1 cellular context compared by ENCODE assay signal in genomic region chr7:90966346-90966745, GRCh38.
TF ChIP-seq lines count a peak whose summit lies in the region.

No MANE protein-coding gene starts in this region.

TF ChIP-seq in GM23338, 12 proteins besides CTCF, POLR2A, EP300 and RAD21 (continued from another document):
- TF ChIP-seq, protein P1, sequence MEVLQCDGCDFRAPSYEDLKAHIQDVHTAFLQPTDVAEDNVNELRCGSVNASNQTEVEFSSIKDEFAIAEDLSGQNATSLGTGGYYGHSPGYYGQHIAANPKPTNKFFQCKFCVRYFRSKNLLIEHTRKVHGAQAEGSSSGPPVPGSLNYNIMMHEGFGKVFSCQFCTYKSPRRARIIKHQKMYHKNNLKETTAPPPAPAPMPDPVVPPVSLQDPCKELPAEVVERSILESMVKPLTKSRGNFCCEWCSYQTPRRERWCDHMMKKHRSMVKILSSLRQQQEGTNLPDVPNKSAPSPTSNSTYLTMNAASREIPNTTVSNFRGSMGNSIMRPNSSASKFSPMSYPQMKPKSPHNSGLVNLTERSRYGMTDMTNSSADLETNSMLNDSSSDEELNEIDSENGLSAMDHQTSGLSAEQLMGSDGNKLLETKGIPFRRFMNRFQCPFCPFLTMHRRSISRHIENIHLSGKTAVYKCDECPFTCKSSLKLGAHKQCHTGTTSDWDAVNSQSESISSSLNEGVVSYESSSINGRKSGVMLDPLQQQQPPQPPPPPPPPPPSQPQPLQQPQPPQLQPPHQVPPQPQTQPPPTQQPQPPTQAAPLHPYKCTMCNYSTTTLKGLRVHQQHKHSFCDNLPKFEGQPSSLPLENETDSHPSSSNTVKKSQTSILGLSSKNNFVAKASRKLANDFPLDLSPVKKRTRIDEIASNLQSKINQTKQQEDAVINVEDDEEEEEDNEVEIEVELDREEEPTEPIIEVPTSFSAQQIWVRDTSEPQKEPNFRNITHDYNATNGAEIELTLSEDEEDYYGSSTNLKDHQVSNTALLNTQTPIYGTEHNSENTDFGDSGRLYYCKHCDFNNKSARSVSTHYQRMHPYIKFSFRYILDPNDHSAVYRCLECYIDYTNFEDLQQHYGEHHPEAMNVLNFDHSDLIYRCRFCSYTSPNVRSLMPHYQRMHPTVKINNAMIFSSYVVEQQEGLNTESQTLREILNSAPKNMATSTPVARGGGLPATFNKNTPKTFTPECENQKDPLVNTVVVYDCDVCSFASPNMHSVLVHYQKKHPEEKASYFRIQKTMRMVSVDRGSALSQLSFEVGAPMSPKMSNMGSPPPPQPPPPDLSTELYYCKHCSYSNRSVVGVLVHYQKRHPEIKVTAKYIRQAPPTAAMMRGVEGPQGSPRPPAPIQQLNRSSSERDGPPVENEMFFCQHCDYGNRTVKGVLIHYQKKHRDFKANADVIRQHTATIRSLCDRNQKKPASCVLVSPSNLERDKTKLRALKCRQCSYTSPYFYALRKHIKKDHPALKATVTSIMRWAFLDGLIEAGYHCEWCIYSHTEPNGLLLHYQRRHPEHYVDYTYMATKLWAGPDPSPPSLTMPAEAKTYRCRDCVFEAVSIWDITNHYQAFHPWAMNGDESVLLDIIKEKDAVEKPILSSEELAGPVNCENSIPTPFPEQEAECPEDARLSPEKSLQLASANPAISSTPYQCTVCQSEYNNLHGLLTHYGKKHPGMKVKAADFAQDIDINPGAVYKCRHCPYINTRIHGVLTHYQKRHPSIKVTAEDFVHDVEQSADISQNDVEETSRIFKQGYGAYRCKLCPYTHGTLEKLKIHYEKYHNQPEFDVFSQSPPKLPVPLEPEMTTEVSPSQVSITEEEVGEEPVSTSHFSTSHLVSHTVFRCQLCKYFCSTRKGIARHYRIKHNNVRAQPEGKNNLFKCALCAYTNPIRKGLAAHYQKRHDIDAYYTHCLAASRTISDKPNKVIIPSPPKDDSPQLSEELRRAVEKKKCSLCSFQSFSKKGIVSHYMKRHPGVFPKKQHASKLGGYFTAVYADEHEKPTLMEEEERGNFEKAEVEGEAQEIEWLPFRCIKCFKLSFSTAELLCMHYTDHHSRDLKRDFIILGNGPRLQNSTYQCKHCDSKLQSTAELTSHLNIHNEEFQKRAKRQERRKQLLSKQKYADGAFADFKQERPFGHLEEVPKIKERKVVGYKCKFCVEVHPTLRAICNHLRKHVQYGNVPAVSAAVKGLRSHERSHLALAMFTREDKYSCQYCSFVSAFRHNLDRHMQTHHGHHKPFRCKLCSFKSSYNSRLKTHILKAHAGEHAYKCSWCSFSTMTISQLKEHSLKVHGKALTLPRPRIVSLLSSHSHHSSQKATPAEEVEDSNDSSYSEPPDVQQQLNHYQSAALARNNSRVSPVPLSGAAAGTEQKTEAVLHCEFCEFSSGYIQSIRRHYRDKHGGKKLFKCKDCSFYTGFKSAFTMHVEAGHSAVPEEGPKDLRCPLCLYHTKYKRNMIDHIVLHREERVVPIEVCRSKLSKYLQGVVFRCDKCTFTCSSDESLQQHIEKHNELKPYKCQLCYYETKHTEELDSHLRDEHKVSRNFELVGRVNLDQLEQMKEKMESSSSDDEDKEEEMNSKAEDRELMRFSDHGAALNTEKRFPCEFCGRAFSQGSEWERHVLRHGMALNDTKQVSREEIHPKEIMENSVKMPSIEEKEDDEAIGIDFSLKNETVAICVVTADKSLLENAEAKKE (CRISPR knock-in tag; IDR thresholded peaks at IDR 0.05): no peak
- no peak for TF ChIP-seq EZH2 (IDR thresholded peaks at IDR 0.05; ENCODE audit: low read depth, unreplicated experiment)
- no peak for TF ChIP-seq ZNF114 (CRISPR knock-in tag; IDR thresholded peaks at IDR 0.05)
- no peak for TF ChIP-seq POLR2AphosphoS5 (IDR thresholded peaks at IDR 0.05; ENCODE audit: low read depth)
- TF ChIP-seq JUNB (IDR thresholded peaks at IDR 0.05; ENCODE audit: unreplicated experiment): no peak
- TF ChIP-seq, protein P2, sequence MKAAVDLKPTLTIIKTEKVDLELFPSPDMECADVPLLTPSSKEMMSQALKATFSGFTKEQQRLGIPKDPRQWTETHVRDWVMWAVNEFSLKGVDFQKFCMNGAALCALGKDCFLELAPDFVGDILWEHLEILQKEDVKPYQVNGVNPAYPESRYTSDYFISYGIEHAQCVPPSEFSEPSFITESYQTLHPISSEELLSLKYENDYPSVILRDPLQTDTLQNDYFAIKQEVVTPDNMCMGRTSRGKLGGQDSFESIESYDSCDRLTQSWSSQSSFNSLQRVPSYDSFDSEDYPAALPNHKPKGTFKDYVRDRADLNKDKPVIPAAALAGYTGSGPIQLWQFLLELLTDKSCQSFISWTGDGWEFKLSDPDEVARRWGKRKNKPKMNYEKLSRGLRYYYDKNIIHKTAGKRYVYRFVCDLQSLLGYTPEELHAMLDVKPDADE (IDR thresholded peaks at IDR 0.05): no peak
